31 cellular contexts compared by ENCODE assay signal in the genomic region with DNA sequence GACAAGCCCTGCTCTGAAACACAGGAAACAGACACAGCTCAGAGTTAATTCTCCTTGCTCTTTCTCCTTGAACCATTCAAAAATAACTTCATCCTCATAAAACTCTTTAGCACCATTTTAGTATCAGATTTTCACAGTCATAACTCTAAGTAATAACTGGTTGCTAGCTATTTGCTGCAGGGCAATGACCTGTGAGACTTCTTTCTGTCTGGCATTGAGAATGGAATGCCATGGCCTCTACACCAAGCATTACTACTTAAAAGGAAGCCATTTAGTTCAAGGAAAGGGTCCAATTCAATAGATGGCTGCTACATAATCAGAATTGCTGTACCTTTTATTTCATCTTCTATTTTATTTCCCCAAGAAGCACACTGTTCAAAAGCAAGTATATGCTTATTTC.
"Had no signal": no experiment of that assay in that cellular context is flagged by ENCODE, and none has a peak within 500 bp of the region (broad histone marks: within the 10 kb centered on the region; RNA-seq: fewer than 3 reads in every experiment).

No MANE protein-coding gene starts in this region.

- H3K4me1 ChIP-seq: ascending aorta, breast epithelium, gastrocnemius medialis had no signal

- H3K27ac Mint-ChIP-seq: activated CD4-positive, alpha-beta memory T cell treated with anti-CD3 and anti-CD28 coated beads for 36 hours; activated CD4-positive, alpha-beta T cell treated with anti-CD3 and anti-CD28 coated beads for 36 hours; activated CD4-positive, alpha-beta T cell treated with anti-CD3 and anti-CD28 coated beads, Interleukin-2, amount 10 ng/mL, durations not matched to agents 24 days and 14 days; activated CD8-positive, alpha-beta memory T cell treated with anti-CD3 and anti-CD28 coated beads, Interleukin-2, amount 10 ng/mL, durations not matched to agents 7 days and 5 days; activated CD8-positive, alpha-beta T cell treated with anti-CD3 and anti-CD28 coated beads, Interleukin-2, amount 10 ng/mL, durations not matched to agents 7 days and 5 days; activated naive CD4-positive, alpha-beta T cell treated with anti-CD3 and anti-CD28 coated beads, Interleukin-2, amount 10 ng/mL, durations not matched to agents 7 days and 5 days; activated naive CD4-positive, alpha-beta T cell treated with anti-CD3 and anti-CD28 coated beads, Interleukin-2, amount 50 U/mL, for 72 hours; activated naive CD8-positive, alpha-beta T cell treated with anti-CD3 and anti-CD28 coated beads, Interleukin-2, amount 10 ng/mL, durations not matched to agents 7 days and 5 days; activated T-cell treated with anti-CD3 and anti-CD28 coated beads, Interleukin-2, amount 50 U/mL, for 24 hours; activated T-cell treated with anti-CD3 and anti-CD28 coated beads, Interleukin-2, amount 50 U/mL, for 72 hours; dendritic cell treated with granulocyte-macrophage colony-stimulating factor and Interleukin-4, amounts not matched to agents 40 ng/mL and 50 ng/mL, for 4 days; endodermal cell had no signal

- H3K36me3 Mint-ChIP-seq: activated CD4-positive, alpha-beta memory T cell treated with anti-CD3 and anti-CD28 coated beads for 36 hours; activated CD8-positive, alpha-beta memory T cell treated with anti-CD3 and anti-CD28 coated beads, Interleukin-2, amount 10 ng/mL, durations not matched to agents 7 days and 5 days; activated naive CD4-positive, alpha-beta T cell treated with anti-CD3 and anti-CD28 coated beads, Interleukin-2, amount 10 ng/mL, durations not matched to agents 7 days and 5 days; activated naive CD4-positive, alpha-beta T cell treated with anti-CD3 and anti-CD28 coated beads, Interleukin-2, amount 50 U/mL, for 72 hours; activated naive CD8-positive, alpha-beta T cell treated with anti-CD3 and anti-CD28 coated beads, Interleukin-2, amount 10 ng/mL, durations not matched to agents 7 days and 5 days; brain had no signal

- H3K9me3 Mint-ChIP-seq: activated CD4-positive, alpha-beta memory T cell treated with anti-CD3 and anti-CD28 coated beads for 36 hours; activated CD4-positive, alpha-beta T cell treated with anti-CD3 and anti-CD28 coated beads, Interleukin-2, amount 10 ng/mL, durations not matched to agents 24 days and 14 days; activated naive CD4-positive, alpha-beta T cell treated with anti-CD3 and anti-CD28 coated beads, Interleukin-2, amount 10 ng/mL, durations not matched to agents 7 days and 5 days; activated naive CD4-positive, alpha-beta T cell treated with anti-CD3 and anti-CD28 coated beads, Interleukin-2, amount 50 U/mL, for 72 hours; activated naive CD8-positive, alpha-beta T cell treated with anti-CD3 and anti-CD28 coated beads, Interleukin-2, amount 10 ng/mL, durations not matched to agents 7 days and 5 days; activated T-cell treated with anti-CD3 and anti-CD28 coated beads, Interleukin-2, amount 50 U/mL, for 24 hours; activated T-cell treated with anti-CD3 and anti-CD28 coated beads, Interleukin-2, amount 50 U/mL, for 72 hours; brain; central memory CD8-positive, alpha-beta T cell; dendritic cell treated with granulocyte-macrophage colony-stimulating factor and Interleukin-4, amounts not matched to agents 40 ng/mL and 50 ng/mL, for 4 days; endodermal cell had no signal

- H3K4me3 Mint-ChIP-seq: activated CD4-positive, alpha-beta memory T cell treated with anti-CD3 and anti-CD28 coated beads for 36 hours; activated CD4-positive, alpha-beta T cell treated with anti-CD3 and anti-CD28 coated beads for 36 hours; activated CD4-positive, alpha-beta T cell treated with anti-CD3 and anti-CD28 coated beads, Interleukin-2, amount 10 ng/mL, durations not matched to agents 24 days and 14 days; activated CD8-positive, alpha-beta memory T cell treated with anti-CD3 and anti-CD28 coated beads, Interleukin-2, amount 10 ng/mL, durations not matched to agents 7 days and 5 days; activated CD8-positive, alpha-beta T cell treated with anti-CD3 and anti-CD28 coated beads, Interleukin-2, amount 10 ng/mL, durations not matched to agents 7 days and 5 days; activated naive CD4-positive, alpha-beta T cell treated with anti-CD3 and anti-CD28 coated beads, Interleukin-2, amount 10 ng/mL, durations not matched to agents 7 days and 5 days; activated T-cell treated with anti-CD3 and anti-CD28 coated beads, Interleukin-2, amount 50 U/mL, for 24 hours; brain; central memory CD8-positive, alpha-beta T cell; dendritic cell treated with granulocyte-macrophage colony-stimulating factor and Interleukin-4, amounts not matched to agents 40 ng/mL and 50 ng/mL, for 4 days; endodermal cell had no signal

- H3K27me3 ChIP-seq: ascending aorta, breast epithelium, cardiac muscle cell, dorsolateral prefrontal cortex, gastrocnemius medialis had no signal

- ATAC-seq: activated CD4-positive, alpha-beta T cell treated with anti-CD3 and anti-CD28 coated beads for 36 hours; activated CD8-positive, alpha-beta memory T cell treated with anti-CD3 and anti-CD28 coated beads, Interleukin-2, amount 10 ng/mL, durations not matched to agents 7 days and 5 days; activated CD8-positive, alpha-beta T cell treated with anti-CD3 and anti-CD28 coated beads, Interleukin-2, amount 10 ng/mL, durations not matched to agents 7 days and 5 days; esophagus mucosa; gastrocnemius medialis had no signal

- H3K27me3 Mint-ChIP-seq: activated CD4-positive, alpha-beta memory T cell treated with anti-CD3 and anti-CD28 coated beads for 36 hours; activated CD4-positive, alpha-beta T cell treated with anti-CD3 and anti-CD28 coated beads, Interleukin-2, amount 10 ng/mL, durations not matched to agents 24 days and 14 days; activated T-cell treated with anti-CD3 and anti-CD28 coated beads, Interleukin-2, amount 50 U/mL, for 24 hours; dendritic cell treated with granulocyte-macrophage colony-stimulating factor and Interleukin-4, amounts not matched to agents 40 ng/mL and 50 ng/mL, for 4 days had no signal

- H3K4me1 Mint-ChIP-seq: activated CD4-positive, alpha-beta T cell treated with anti-CD3 and anti-CD28 coated beads, Interleukin-2, amount 10 ng/mL, durations not matched to agents 24 days and 14 days; activated CD8-positive, alpha-beta memory T cell treated with anti-CD3 and anti-CD28 coated beads, Interleukin-2, amount 10 ng/mL, durations not matched to agents 7 days and 5 days; activated naive CD4-positive, alpha-beta T cell treated with anti-CD3 and anti-CD28 coated beads, Interleukin-2, amount 10 ng/mL, durations not matched to agents 7 days and 5 days; activated naive CD8-positive, alpha-beta T cell treated with anti-CD3 and anti-CD28 coated beads, Interleukin-2, amount 10 ng/mL, durations not matched to agents 7 days and 5 days; central memory CD8-positive, alpha-beta T cell had no signal

- H3K4me3 ChIP-seq: ascending aorta, breast epithelium, cardiac muscle cell, coronary artery, dorsolateral prefrontal cortex, gastrocnemius medialis had no signal

- H3K9me3 ChIP-seq: ascending aorta, breast epithelium, gastrocnemius medialis had no signal

- H3K27ac ChIP-seq: ascending aorta, breast epithelium, cardiac muscle cell, coronary artery, gastrocnemius medialis had no signal

- H3K36me3 ChIP-seq: ascending aorta, breast epithelium, cardiac muscle cell, gastrocnemius medialis had no signal

- DNase-seq: activated CD4-positive, alpha-beta memory T cell treated with anti-CD3 and anti-CD28 coated beads for 36 hours; activated CD4-positive, alpha-beta T cell treated with anti-CD3 and anti-CD28 coated beads for 36 hours; activated CD4-positive, alpha-beta T cell treated with anti-CD3 and anti-CD28 coated beads, Interleukin-2, amount 10 ng/mL, durations not matched to agents 24 days and 14 days; activated CD4-positive, CD25-positive, alpha-beta regulatory T cell; activated CD4-positive, CD25-positive, alpha-beta regulatory T cell treated with anti-CD3 and anti-CD28 coated beads, Interleukin-2, amount 50 U/mL, for 72 hours; activated CD8-positive, alpha-beta memory T cell treated with anti-CD3 and anti-CD28 coated beads, Interleukin-2, amount 10 ng/mL, durations not matched to agents 7 days and 5 days; activated CD8-positive, alpha-beta memory T cell treated with anti-CD3 and anti-CD28 coated beads, Interleukin-2, amount 50 U/mL, for 4 hours; activated CD8-positive, alpha-beta T cell treated with anti-CD3 and anti-CD28 coated beads, Interleukin-2, amount 10 ng/mL, durations not matched to agents 7 days and 5 days; activated gamma-delta T cell; activated naive CD4-positive, alpha-beta T cell; activated naive CD4-positive, alpha-beta T cell treated with anti-CD3 and anti-CD28 coated beads, Interleukin-2, amount 10 ng/mL, durations not matched to agents 7 days and 5 days; activated naive CD8-positive, alpha-beta T cell treated with anti-CD3 and anti-CD28 coated beads, Interleukin-2, amount 10 ng/mL, durations not matched to agents 7 days and 5 days; activated T-cell treated with anti-CD3 and anti-CD28 coated beads for 4 hours; activated T-cell treated with anti-CD3 and anti-CD28 coated beads, Interleukin-2, amount 50 U/mL, for 24 hours; activated T-cell treated with anti-CD3 and anti-CD28 coated beads, Interleukin-2, amount 50 U/mL, for 72 hours; dorsolateral prefrontal cortex; effector memory CD4-positive, alpha-beta T cell; endodermal cell; foreskin fibroblast; gastrocnemius medialis; glutamatergic neuron; T-helper 2 cell had no signal
